In the genomic region with DNA sequence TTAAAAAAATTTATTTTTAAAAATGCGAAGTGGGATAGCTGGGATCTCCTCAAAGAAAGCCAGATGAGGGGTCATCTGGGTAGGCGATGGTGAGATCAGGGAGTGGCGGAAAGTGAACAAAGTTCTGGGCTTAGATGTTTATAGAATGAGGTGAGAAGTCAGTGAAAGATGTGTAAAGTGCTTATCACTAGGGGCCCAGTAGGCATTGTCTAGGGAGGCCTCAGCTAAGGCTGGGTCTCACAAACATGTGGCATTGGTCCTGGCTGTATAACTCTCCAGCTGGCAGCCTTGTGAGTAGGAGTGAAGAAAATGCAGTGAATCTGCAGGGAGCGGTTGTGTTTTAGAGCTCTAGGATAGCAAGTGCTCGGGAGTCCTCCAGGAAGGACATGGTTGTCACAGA, we compare ENCODE assay signal across 1 cellular context.
TF ChIP-seq lines count a peak whose summit lies in the region.

No MANE protein-coding gene starts in this region.

TF ChIP-seq in GM23338, 12 proteins besides CTCF, POLR2A, EP300 and RAD21 (continued from another document):
- TF ChIP-seq ZNF114 (CRISPR knock-in tag; IDR thresholded peaks at IDR 0.05) (no peak), STAT1 (IDR thresholded peaks at IDR 0.05; ENCODE audit: unreplicated experiment) (no peak), POLR2AphosphoS5 (IDR thresholded peaks at IDR 0.05; ENCODE audit: low read depth) (no peak), EZH2 (IDR thresholded peaks at IDR 0.05; ENCODE audit: low read depth, unreplicated experiment) (no peak), NANOG (IDR thresholded peaks at IDR 0.05; ENCODE audit: borderline replicate concordance) (no peak), JUNB (IDR thresholded peaks at IDR 0.05; ENCODE audit: unreplicated experiment) (no peak)
TF ChIP-seq in GM23338: peak in this region for 0.
